ENCODE assay signal across 1 cellular context in genomic region chr18:32072321-32072720, GRCh38.
TF ChIP-seq lines count a peak whose summit lies in the region.

No MANE protein-coding gene starts in this region.

TF ChIP-seq in K562, 482 proteins besides CTCF, POLR2A, EP300 and RAD21 (continued from another document):
- TF ChIP-seq MEIS2 (IDR thresholded peaks at IDR 0.05; ENCODE audit: partially characterized antibody) (no peak), NFE2L1 (tag; IDR thresholded peaks at IDR 0.05; ENCODE audit: borderline replicate concordance, low read depth) (no peak), ZBTB49 (CRISPR knock-in tag; IDR thresholded peaks at IDR 0.05; ENCODE audit: borderline replicate concordance) (no peak), MYNN (IDR thresholded peaks at IDR 0.05) (no peak), MYNN (CRISPR knock-in tag; IDR thresholded peaks at IDR 0.05) (no peak), GATAD2A (IDR thresholded peaks at IDR 0.05) (no peak)
